In genomic region chr3:143209715-143210059, GRCh38 we compare ENCODE assay signal across 15 cellular contexts.
DNase-seq lines count a peak whose midpoint lies in the region; ATAC-seq, FAIRE-seq and TF ChIP-seq lines count a peak whose summit lies in the region.
"Had no signal": no experiment of that assay in that cellular context is flagged by ENCODE, and none has a peak within 500 bp of the region (broad histone marks: within the 10 kb centered on the region; RNA-seq: fewer than 3 reads in every experiment).

No MANE protein-coding gene starts in this region.

- H3K4me2 ChIP-seq in DOHH2 (ENCODE audit: low read length) = peak overlapping the region; percentile 35
- peak overlapping the region; percentile 46 for H3K4me2 ChIP-seq in Karpas-422 (ENCODE audit: low read depth, low read length, poor library complexity, severe bottlenecking)
- H3K4me2 ChIP-seq in K562 (ENCODE audit: insufficient read depth, low read length) = no peak overlapping the region
- H3K4me2 ChIP-seq in osteoblast (ENCODE audit: insufficient read depth, low read length) = no peak overlapping the region
- H3K4me2 ChIP-seq: PC-9 had no signal

- no peaks in the 10 kb centered on the region for H3K79me2 ChIP-seq in DOHH2 (ENCODE audit: control insufficient read depth, low read length)
- no peaks in the 10 kb centered on the region for H3K79me2 ChIP-seq in Karpas-422 (ENCODE audit: low read length)
- H3K79me2 ChIP-seq in K562 (ENCODE audit: control insufficient read depth, insufficient read depth, low read length) = no peaks in the 10 kb centered on the region
- no peaks in the 10 kb centered on the region for H3K79me2 ChIP-seq in osteoblast (ENCODE audit: insufficient read depth, low read length)

- no peak for TF ChIP-seq EP300 in K562 (IDR thresholded peaks at IDR 0.05; ENCODE audit: low read length)

- H3K9me3 ChIP-seq in DOHH2 (ENCODE audit: control insufficient read depth, insufficient read depth, low read length) (no peaks in the 10 kb centered on the region), Karpas-422 (ENCODE audit: low read length) (no peaks in the 10 kb centered on the region), K562 (replicated peaks; ENCODE audit: control insufficient read depth, insufficient read depth, low read depth, low read length) (no peaks in the 10 kb centered on the region), osteoblast (ENCODE audit: low read depth, low read length) (no peaks in the 10 kb centered on the region), body of pancreas (no peaks in the 10 kb centered on the region)

- H3F3A ChIP-seq in DOHH2 (ENCODE audit: control insufficient read depth, insufficient read depth) = peaks cover 15% of the 10 kb centered on the region; the same call in 1 of the 2 replicates

- H3K9me2 ChIP-seq in DOHH2 (replicated peaks; ENCODE audit: control insufficient read depth, low read length) (no peaks in the 10 kb centered on the region), Karpas-422 (replicated peaks; ENCODE audit: insufficient read depth, low read length) (no peaks in the 10 kb centered on the region)

- TF ChIP-seq RAD21 in K562 (CRISPR knock-in tag; conservative IDR thresholded peaks at IDR 0.05 in 1 of 2, IDR thresholded peaks at IDR 0.05 in 1 of 2) = no peak

- H3K4me1 ChIP-seq in DOHH2 (ENCODE audit: control insufficient read depth, low read length) = peaks cover 64% of the 10 kb centered on the region
- peaks cover 58% of the 10 kb centered on the region for H3K4me1 ChIP-seq in Karpas-422 (ENCODE audit: low read length)
- H3K4me1 ChIP-seq in K562 (replicated peaks in 1 of 2; ENCODE audit: control insufficient read depth in 2 of 2, insufficient read depth in 2 of 2, low read length in 2 of 2) = peaks cover 5 to 27% of the 10 kb centered on the region in 2 experiments; a peak in 3 of 5 replicates
- no peaks in the 10 kb centered on the region for H3K4me1 ChIP-seq in osteoblast (ENCODE audit: insufficient read depth, low read length)
- H3K4me1 ChIP-seq in body of pancreas = no peaks in the 10 kb centered on the region

- H3K9ac ChIP-seq in Karpas-422 (ENCODE audit: low read length) = peak overlapping the region; percentile 31; the same call in 1 of the 2 replicates
- peak overlapping the region in 1 of 2 experiments; percentile 21; a peak in 1 of 4 replicates for H3K9ac ChIP-seq in K562 (ENCODE audit: insufficient read depth in 1 of 2, low read depth in 2 of 2, low read length in 2 of 2)

- DNase-seq in Karpas-422 = no peak
- DNase-seq in K562 (ENCODE audit: extremely low read depth in 1 of 4, low spot score in 3 of 4) = no peak
- DNase-seq in osteoblast (ENCODE audit: insufficient read length, low spot score, missing footprints) = no peak
- no peak for DNase-seq in body of pancreas
- DNase-seq in lower leg skin (ENCODE audit: low spot score in 2 of 2) = no peak
- DNase-seq in epidermal melanocyte (ENCODE audit: insufficient read length, low spot score) = no peak
- DNase-seq: AML-193; CD8-positive, alpha-beta T cell; EL; HCEC 1CT; NCI-H1048; NCI-H446; PC-9; Right ventricle myocardium superior had no signal

- H3K27ac ChIP-seq in DOHH2 (ENCODE audit: low read depth, low read length) = no peak overlapping the region
- peak overlapping the region; percentile 98 for H3K27ac ChIP-seq in Karpas-422 (ENCODE audit: low read length)
- no peak overlapping the region for H3K27ac ChIP-seq in K562 (ENCODE audit: extremely low read depth, low read depth, low read length)
- H3K27ac ChIP-seq in osteoblast (ENCODE audit: low read depth, low read length) = no peak overlapping the region
- H3K27ac ChIP-seq in body of pancreas = no peak overlapping the region
- H3K27ac ChIP-seq: PC-9 had no signal

- BruUV-seq in K562 (replicated peaks; lab: Mats Ljungman, UMichigan) = no TSS peak

- peak overlapping the region; percentile 16 for H2AFZ ChIP-seq in Karpas-422 (ENCODE audit: low read length)
- peak overlapping the region; percentile 58 for H2AFZ ChIP-seq in K562 (ENCODE audit: low read depth, low read length)
- peak overlapping the region; percentile 2 for H2AFZ ChIP-seq in osteoblast (ENCODE audit: low read length)
- H2AFZ ChIP-seq: PC-9 had no signal

- intact Hi-C loops in K562 (cut with micrococcal nuclease) (no loop called here), body of pancreas (cut with DNase I) (no loop called here), lower leg skin (cut with DNase I; ENCODE audit: low total_unique reads) (no loop called here)

- peaks cover 6% of the 10 kb centered on the region; the same call in 1 of the 2 replicates for H3K36me3 ChIP-seq in DOHH2 (ENCODE audit: control insufficient read depth, low read length)
- peaks cover under 1% of the 10 kb centered on the region; the same call in 1 of the 2 replicates for H3K36me3 ChIP-seq in Karpas-422 (ENCODE audit: insufficient read depth, low read length)
- no peaks in the 10 kb centered on the region for H3K36me3 ChIP-seq in K562 (ENCODE audit: control insufficient read depth, insufficient read depth, low read length)
- no peaks in the 10 kb centered on the region for H3K36me3 ChIP-seq in osteoblast (ENCODE audit: insufficient read depth, low read length)
- H3K36me3 ChIP-seq in body of pancreas (replicated peaks in 1 of 2; ENCODE audit: insufficient read depth in 1 of 2, low read depth in 2 of 2) = no peaks in the 10 kb centered on the region

- H4K20me1 ChIP-seq in DOHH2 (ENCODE audit: control insufficient read depth, insufficient read depth, low read depth, low read length) (no peaks in the 10 kb centered on the region), Karpas-422 (ENCODE audit: insufficient read depth, low read depth, low read length) (no peaks in the 10 kb centered on the region), K562 (replicated peaks; ENCODE audit: control insufficient read depth, insufficient read depth, low read length) (no peaks in the 10 kb centered on the region), osteoblast (ENCODE audit: insufficient read depth, low read length) (no peaks in the 10 kb centered on the region)

- no peaks in the 10 kb centered on the region for H3K27me3 ChIP-seq in DOHH2 (ENCODE audit: control insufficient read depth, low read length)
- no peaks in the 10 kb centered on the region for H3K27me3 ChIP-seq in Karpas-422 (ENCODE audit: low read length)
- no peaks in the 10 kb centered on the region for H3K27me3 ChIP-seq in K562 (ENCODE audit: control insufficient read depth in 2 of 2, insufficient read depth in 2 of 2, low read length in 2 of 2)
- no peaks in the 10 kb centered on the region for H3K27me3 ChIP-seq in osteoblast (ENCODE audit: insufficient read depth, low read length)
- no peaks in the 10 kb centered on the region for H3K27me3 ChIP-seq in body of pancreas

- H3K9me1 ChIP-seq in K562 (ENCODE audit: control insufficient read depth, insufficient read depth, low read length) = no peaks in the 10 kb centered on the region

- in situ Hi-C loops in K562 (cut with MboI) = no loop called here

- H3K4me3 ChIP-seq in DOHH2 (ENCODE audit: low read length) (no peak overlapping the region), Karpas-422 (ENCODE audit: low read length) (no peak overlapping the region), K562 (no peak overlapping the region), osteoblast (ENCODE audit: insufficient read depth, low read length) (no peak overlapping the region), body of pancreas (no peak overlapping the region), lower leg skin (ENCODE audit: low read depth, poor library complexity, severe bottlenecking) (no peak overlapping the region)
- H3K4me3 ChIP-seq: PC-9 had no signal

- ATAC-seq in K562 (no peak), body of pancreas (no peak)
- ATAC-seq: CD8-positive, alpha-beta T cell had no signal

- CTCF ChIA-PET in K562 (lab: Yijun Ruan, JAX; ENCODE audit: low intra/inter-chr PET ratio) = no interaction called here

- TF ChIP-seq POLR2A in K562 (conservative IDR thresholded peaks at IDR 0.05) (no peak), body of pancreas (IDR thresholded peaks at IDR 0.05) (no peak), lower leg skin (IDR thresholded peaks at IDR 0.05) (no peak)

- TF ChIP-seq CTCF in DOHH2 (IDR thresholded peaks at IDR 0.05; ENCODE audit: low read depth, low read length, poor library complexity, severe bottlenecking) (no peak), K562 (IDR thresholded peaks at IDR 0.05 in 2 of 3, conservative IDR thresholded peaks at IDR 0.05 in 1 of 3; ENCODE audit: insufficient read depth in 2 of 3, low read depth in 1 of 3, low read length in 3 of 3) (no peak), osteoblast (IDR thresholded peaks at IDR 0.05; ENCODE audit: extremely low read depth, low read depth, low read length) (no peak), body of pancreas (IDR thresholded peaks at IDR 0.05) (no peak), lower leg skin (IDR thresholded peaks at IDR 0.05) (no peak)

- POLR2A ChIA-PET in K562 (lab: Yijun Ruan, JAX) = no interaction called here

- WGBS in K562 (ENCODE audit: insufficient coverage, low coverage, missing lambda C conversion rate) = 57% methylated on average over 4 of the region's 4 CpGs
- 51 to 52% methylated on average over 4 of the region's 4 CpGs for WGBS in body of pancreas, 2 donors
- WGBS in lower leg skin, 2 donors = 71 to 73% methylated on average over 4 of the region's 4 CpGs

- no peak for FAIRE-seq in K562 (lab: Jason Lieb, UNC)

TF ChIP-seq in K562, 482 proteins besides CTCF, POLR2A, EP300 and RAD21:
- TF ChIP-seq ZNF316 (IDR thresholded peaks at IDR 0.05) (peak; percentile 16; the same call in 1 of the 2 replicates), RBM25 (IDR thresholded peaks at IDR 0.05; ENCODE audit: low read depth, low read length, severe bottlenecking) (no peak)

Comparison
In these comparisons a context has a peak if more than half of its experiments do, and no peak if none do; other contexts are left out.
1. H3K4me2 ChIP-seq: peak in DOHH2 (single experiment) and Karpas-422 (single experiment); none in K562 (single experiment) and osteoblast (single experiment).
2. H2AFZ ChIP-seq: peak in every context shown above with its lines; median percentile 58 in K562; 16 in Karpas-422; 2 in osteoblast.